In genomic region chr19:7069042-7069903, GRCh38 we compare ENCODE assay signal across 1 cellular context.
TF ChIP-seq lines count a peak whose summit lies in the region.

TSS of gene ZNF557 (plus strand) at chr19:7069703. CDS start at chr19:7075075, 5,372 bp downstream.

TF ChIP-seq in HepG2, 621 proteins besides CTCF, POLR2A, EP300 and RAD21 (continued from another document and continues in another):
- TF ChIP-seq GFI1 (CRISPR knock-in tag; IDR thresholded peaks at IDR 0.05; ENCODE audit: borderline replicate concordance) (no peak), MED1 (CRISPR knock-in tag; IDR thresholded peaks at IDR 0.05) (peak; percentile 55), FOXA1 (IDR thresholded peaks at IDR 0.05) (no peak), FOXA1 (CRISPR knock-in tag; IDR thresholded peaks at IDR 0.05) (no peak), REXO4 (CRISPR knock-in tag; IDR thresholded peaks at IDR 0.05; ENCODE audit: borderline replicate concordance) (no peak), FOSL1 (CRISPR knock-in tag; IDR thresholded peaks at IDR 0.05; ENCODE audit: borderline replicate concordance) (no peak), ZNF44 (CRISPR knock-in tag; IDR thresholded peaks at IDR 0.05) (peak; percentile 51; the same call in 1 of the 2 replicates), KMT2A (CRISPR knock-in tag; IDR thresholded peaks at IDR 0.05) (peak; percentile 64; the same call in 1 of the 2 replicates), SMAD1 (CRISPR knock-in tag; IDR thresholded peaks at IDR 0.05; ENCODE audit: borderline replicate concordance, low read depth) (peak; percentile 66; the same call in 1 of the 2 replicates), NR2C2 (CRISPR knock-in tag; IDR thresholded peaks at IDR 0.05; ENCODE audit: borderline replicate concordance) (peak; percentile 91), STAT6 (CRISPR knock-in tag; IDR thresholded peaks at IDR 0.05; ENCODE audit: borderline replicate concordance) (0 out of 2 replicates have a peak, but pooled peaks have one; percentile 82), PITX1 (CRISPR knock-in tag; IDR thresholded peaks at IDR 0.05) (no peak), ZNF772 (CRISPR knock-in tag; IDR thresholded peaks at IDR 0.05) (0 out of 2 replicates have a peak, but pooled peaks have one; percentile 18), ZNF251 (CRISPR knock-in tag; IDR thresholded peaks at IDR 0.05) (no peak), CBX5 (CRISPR knock-in tag; IDR thresholded peaks at IDR 0.05; ENCODE audit: borderline replicate concordance) (no peak), ZNF800 (CRISPR knock-in tag; IDR thresholded peaks at IDR 0.05) (no peak), SPEN (CRISPR knock-in tag; IDR thresholded peaks at IDR 0.05; ENCODE audit: low read depth) (peak; percentile 22; the same call in 1 of the 2 replicates), ZNF607 (CRISPR knock-in tag; IDR thresholded peaks at IDR 0.05; ENCODE audit: borderline replicate concordance) (0 out of 2 replicates have a peak, but pooled peaks have one; percentile 27), ZNF441 (CRISPR knock-in tag; IDR thresholded peaks at IDR 0.05; ENCODE audit: borderline replicate concordance) (peak; percentile 47; the same call in 1 of the 2 replicates), ARNTL (CRISPR knock-in tag; IDR thresholded peaks at IDR 0.05) (no peak), SYNCRIP (IDR thresholded peaks at IDR 0.05; ENCODE audit: insufficient read depth, low read depth, low read length) (no peak), TBP (CRISPR knock-in tag; IDR thresholded peaks at IDR 0.05) (peak; percentile 42; the same call in 1 of the 2 replicates), NONO (IDR thresholded peaks at IDR 0.05) (no peak), NONO (CRISPR knock-in tag; conservative IDR thresholded peaks at IDR 0.05) (0 out of 2 replicates have a peak, but pooled peaks have one; percentile 36), ZNF232 (CRISPR knock-in tag; IDR thresholded peaks at IDR 0.05; ENCODE audit: borderline replicate concordance) (no peak), THAP9 (CRISPR knock-in tag; IDR thresholded peaks at IDR 0.05; ENCODE audit: borderline replicate concordance) (peak; percentile 81)
- TF ChIP-seq, protein P1, sequence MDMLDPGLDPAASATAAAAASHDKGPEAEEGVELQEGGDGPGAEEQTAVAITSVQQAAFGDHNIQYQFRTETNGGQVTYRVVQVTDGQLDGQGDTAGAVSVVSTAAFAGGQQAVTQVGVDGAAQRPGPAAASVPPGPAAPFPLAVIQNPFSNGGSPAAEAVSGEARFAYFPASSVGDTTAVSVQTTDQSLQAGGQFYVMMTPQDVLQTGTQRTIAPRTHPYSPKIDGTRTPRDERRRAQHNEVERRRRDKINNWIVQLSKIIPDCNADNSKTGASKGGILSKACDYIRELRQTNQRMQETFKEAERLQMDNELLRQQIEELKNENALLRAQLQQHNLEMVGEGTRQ (IDR thresholded peaks at IDR 0.05; ENCODE audit: low read depth, low read length): no peak
- TF ChIP-seq, protein P1 (CRISPR knock-in tag; IDR thresholded peaks at IDR 0.05; ENCODE audit: borderline replicate concordance): no peak
- TF ChIP-seq, protein P2, sequence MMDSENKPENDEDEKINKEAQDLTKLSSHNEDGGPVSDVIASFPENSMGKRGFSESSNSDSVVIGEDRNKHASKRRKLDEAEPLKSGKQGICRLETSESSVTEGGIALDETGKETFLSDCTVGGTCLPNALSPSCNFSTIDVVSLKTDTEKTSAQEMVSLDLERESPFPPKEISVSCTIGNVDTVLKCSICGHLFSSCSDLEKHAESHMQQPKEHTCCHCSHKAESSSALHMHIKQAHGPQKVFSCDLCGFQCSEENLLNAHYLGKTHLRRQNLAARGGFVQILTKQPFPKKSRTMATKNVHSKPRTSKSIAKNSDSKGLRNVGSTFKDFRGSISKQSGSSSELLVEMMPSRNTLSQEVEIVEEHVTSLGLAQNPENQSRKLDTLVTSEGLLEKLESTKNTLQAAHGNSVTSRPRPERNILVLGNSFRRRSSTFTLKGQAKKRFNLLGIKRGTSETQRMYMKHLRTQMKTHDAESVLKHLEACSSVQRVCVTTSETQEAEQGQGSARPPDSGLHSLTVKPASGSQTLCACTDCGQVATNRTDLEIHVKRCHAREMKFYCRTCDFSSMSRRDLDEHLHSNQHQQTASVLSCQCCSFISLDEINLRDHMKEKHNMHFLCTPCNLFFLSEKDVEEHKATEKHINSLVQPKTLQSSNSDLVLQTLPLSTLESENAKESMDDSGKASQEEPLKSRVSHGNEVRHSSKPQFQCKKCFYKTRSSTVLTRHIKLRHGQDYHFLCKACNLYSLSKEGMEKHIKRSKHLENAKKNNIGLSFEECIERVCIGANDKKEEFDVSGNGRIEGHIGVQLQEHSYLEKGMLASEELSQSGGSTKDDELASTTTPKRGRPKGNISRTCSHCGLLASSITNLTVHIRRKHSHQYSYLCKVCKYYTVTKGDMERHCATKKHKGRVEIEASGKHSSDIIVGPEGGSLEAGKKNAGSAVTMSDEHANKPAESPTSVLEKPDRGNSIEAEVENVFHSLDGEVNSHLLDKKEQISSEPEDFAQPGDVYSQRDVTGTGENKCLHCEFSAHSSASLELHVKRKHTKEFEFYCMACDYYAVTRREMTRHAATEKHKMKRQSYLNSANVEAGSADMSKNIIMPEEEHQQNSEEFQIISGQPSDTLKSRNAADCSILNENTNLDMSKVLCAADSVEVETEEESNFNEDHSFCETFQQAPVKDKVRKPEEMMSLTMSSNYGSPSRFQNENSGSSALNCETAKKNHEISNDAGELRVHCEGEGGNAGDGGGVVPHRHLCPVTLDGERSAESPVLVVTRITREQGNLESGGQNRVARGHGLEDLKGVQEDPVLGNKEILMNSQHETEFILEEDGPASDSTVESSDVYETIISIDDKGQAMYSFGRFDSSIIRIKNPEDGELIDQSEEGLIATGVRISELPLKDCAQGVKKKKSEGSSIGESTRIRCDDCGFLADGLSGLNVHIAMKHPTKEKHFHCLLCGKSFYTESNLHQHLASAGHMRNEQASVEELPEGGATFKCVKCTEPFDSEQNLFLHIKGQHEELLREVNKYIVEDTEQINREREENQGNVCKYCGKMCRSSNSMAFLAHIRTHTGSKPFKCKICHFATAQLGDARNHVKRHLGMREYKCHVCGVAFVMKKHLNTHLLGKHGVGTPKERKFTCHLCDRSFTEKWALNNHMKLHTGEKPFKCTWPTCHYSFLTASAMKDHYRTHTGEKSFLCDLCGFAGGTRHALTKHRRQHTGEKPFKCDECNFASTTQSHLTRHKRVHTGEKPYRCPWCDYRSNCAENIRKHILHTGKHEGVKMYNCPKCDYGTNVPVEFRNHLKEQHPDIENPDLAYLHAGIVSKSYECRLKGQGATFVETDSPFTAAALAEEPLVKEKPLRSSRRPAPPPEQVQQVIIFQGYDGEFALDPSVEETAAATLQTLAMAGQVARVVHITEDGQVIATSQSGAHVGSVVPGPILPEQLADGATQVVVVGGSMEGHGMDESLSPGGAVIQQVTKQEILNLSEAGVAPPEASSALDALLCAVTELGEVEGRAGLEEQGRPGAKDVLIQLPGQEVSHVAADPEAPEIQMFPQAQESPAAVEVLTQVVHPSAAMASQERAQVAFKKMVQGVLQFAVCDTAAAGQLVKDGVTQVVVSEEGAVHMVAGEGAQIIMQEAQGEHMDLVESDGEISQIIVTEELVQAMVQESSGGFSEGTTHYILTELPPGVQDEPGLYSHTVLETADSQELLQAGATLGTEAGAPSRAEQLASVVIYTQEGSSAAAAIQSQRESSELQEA (CRISPR knock-in tag; IDR thresholded peaks at IDR 0.05; ENCODE audit: not compliant biosample characterization): peak; percentile 69
- TF ChIP-seq, protein P3, sequence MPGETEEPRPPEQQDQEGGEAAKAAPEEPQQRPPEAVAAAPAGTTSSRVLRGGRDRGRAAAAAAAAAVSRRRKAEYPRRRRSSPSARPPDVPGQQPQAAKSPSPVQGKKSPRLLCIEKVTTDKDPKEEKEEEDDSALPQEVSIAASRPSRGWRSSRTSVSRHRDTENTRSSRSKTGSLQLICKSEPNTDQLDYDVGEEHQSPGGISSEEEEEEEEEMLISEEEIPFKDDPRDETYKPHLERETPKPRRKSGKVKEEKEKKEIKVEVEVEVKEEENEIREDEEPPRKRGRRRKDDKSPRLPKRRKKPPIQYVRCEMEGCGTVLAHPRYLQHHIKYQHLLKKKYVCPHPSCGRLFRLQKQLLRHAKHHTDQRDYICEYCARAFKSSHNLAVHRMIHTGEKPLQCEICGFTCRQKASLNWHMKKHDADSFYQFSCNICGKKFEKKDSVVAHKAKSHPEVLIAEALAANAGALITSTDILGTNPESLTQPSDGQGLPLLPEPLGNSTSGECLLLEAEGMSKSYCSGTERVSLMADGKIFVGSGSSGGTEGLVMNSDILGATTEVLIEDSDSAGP (CRISPR knock-in tag; IDR thresholded peaks at IDR 0.05; ENCODE audit: borderline replicate concordance): peak; percentile 81; the same call in 1 of the 2 replicates
- TF ChIP-seq, protein P4, sequence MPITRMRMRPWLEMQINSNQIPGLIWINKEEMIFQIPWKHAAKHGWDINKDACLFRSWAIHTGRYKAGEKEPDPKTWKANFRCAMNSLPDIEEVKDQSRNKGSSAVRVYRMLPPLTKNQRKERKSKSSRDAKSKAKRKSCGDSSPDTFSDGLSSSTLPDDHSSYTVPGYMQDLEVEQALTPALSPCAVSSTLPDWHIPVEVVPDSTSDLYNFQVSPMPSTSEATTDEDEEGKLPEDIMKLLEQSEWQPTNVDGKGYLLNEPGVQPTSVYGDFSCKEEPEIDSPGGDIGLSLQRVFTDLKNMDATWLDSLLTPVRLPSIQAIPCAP (CRISPR knock-in tag; IDR thresholded peaks at IDR 0.05; ENCODE audit: low read depth): no peak
